12 cellular contexts compared by ENCODE assay signal in genomic region chr11:45091563-45092392, GRCh38. TPM values are rescaled to one million over a fixed set of nuclear protein-coding genes. Genes with fewer than 3 reads are reported as not detected.
A peak's percentile ranks its signal among the peaks of the same experiment; 100 is the strongest.
DNase-seq lines count a peak whose midpoint lies in the region; ATAC-seq and TF ChIP-seq lines count a peak whose summit lies in the region.
"Had no signal": no experiment of that assay in that cellular context is flagged by ENCODE, and none has a peak within 500 bp of the region (broad histone marks: within the 10 kb centered on the region; RNA-seq: fewer than 3 reads in every experiment).

No MANE protein-coding gene starts in this region.

- H3K36me3 ChIP-seq in BLaER1 (no peaks in the 10 kb centered on the region), H7 (replicated peaks; ENCODE audit: control insufficient read depth, insufficient read depth, low read length) (no peaks in the 10 kb centered on the region), mesenchymal stem cell (ENCODE audit: control insufficient read depth in 1 of 2, insufficient read depth in 2 of 2, low read depth in 1 of 2, low read length in 2 of 2) (no peaks in the 10 kb centered on the region)

- 0 out of 2 replicates have a peak overlapping the region, but pooled peaks have one; percentile 20 for H3K9ac ChIP-seq in BLaER1
- no peak overlapping the region for H3K9ac ChIP-seq in mesenchymal stem cell (ENCODE audit: low read length)

- H3K27me3 Mint-ChIP-seq in T-helper 2 cell treated with Interferon-gamma antibody and Interleukin-4, amounts not matched to agents 5 μg/mL and 100 μg/mL, for 36 hours (ENCODE audit: low read depth) = peaks cover 13% of the 10 kb centered on the region

- no peak overlapping the region for H3K27ac Mint-ChIP-seq in T-helper 2 cell treated with Interferon-gamma antibody and Interleukin-4, amounts not matched to agents 5 μg/mL and 100 μg/mL, for 36 hours
- H3K27ac Mint-ChIP-seq: activated CD4-positive, alpha-beta T cell treated with anti-CD3 and anti-CD28 coated beads, Interleukin-2, amount 10 ng/mL, durations not matched to agents 7 days and 5 days had no signal

- peak overlapping the region in 1 of 2 experiments; percentile 60 for H3K4ac ChIP-seq in mesenchymal stem cell (ENCODE audit: low read depth in 1 of 2, low read length in 2 of 2)

- H4K91ac ChIP-seq in mesenchymal stem cell (ENCODE audit: low read length) = peak overlapping the region; percentile 85

- peak overlapping the region; percentile 33 for H4K8ac ChIP-seq in mesenchymal stem cell (ENCODE audit: low read length)

- H2BK15ac ChIP-seq in mesenchymal stem cell (ENCODE audit: low read depth, poor library complexity, severe bottlenecking) = peak overlapping the region; percentile 63

- H3K18ac ChIP-seq in mesenchymal stem cell (ENCODE audit: low read depth in 1 of 2, low read length in 2 of 2) = peak overlapping the region; percentile 34 to 71

- H3K27me3 ChIP-seq in BLaER1 (no peaks in the 10 kb centered on the region), H7 (ENCODE audit: control insufficient read depth, insufficient read depth, low read length) (peaks cover 2% of the 10 kb centered on the region; the same call in 1 of the 2 replicates), mesenchymal stem cell (ENCODE audit: control insufficient read depth in 1 of 2, insufficient read depth in 1 of 2, low read length in 2 of 2) (peaks cover 22 to 24% of the 10 kb centered on the region in 2 experiments)

- H2BK12ac ChIP-seq in mesenchymal stem cell (ENCODE audit: low read length in 2 of 2) = peak overlapping the region; percentile 56 to 82

- DNase-seq in H7 (peak; percentile 80), cardiac fibroblast (ENCODE audit: low read depth in 2 of 2) (peak; percentile 76 to 90), mesenchymal stem cell (peak; percentile 57), caudate nucleus (lab: John Stamatoyannopoulos, UW) (no peak), activated gamma-delta T cell treated with Interleukin-2 at 50 U/mL for 16 hours (no peak)
- no peak for DNase-seq in T-helper 2 cell treated with Interferon-gamma antibody and Interleukin-4, amounts not matched to agents 5 μg/mL and 100 μg/mL, for 36 hours (ENCODE audit: low spot score)
- DNase-seq: activated CD4-positive, alpha-beta T cell treated with anti-CD3 and anti-CD28 coated beads, Interleukin-2, amount 10 ng/mL, durations not matched to agents 7 days and 5 days; mucosa of descending colon; SHP77; stimulated activated naive CD8-positive, alpha-beta T cell treated with anti-CD3 and anti-CD28 coated beads, Interleukin-15, Interleukin-2, amounts not matched to agents 100 U/mL and 50 U/mL, for 24 hours had no signal

- H3K4me3 ChIP-seq in BLaER1 = no peak overlapping the region
- no peak overlapping the region for H3K4me3 ChIP-seq in H7 (ENCODE audit: insufficient read depth, low read depth, low read length)
- no peak overlapping the region for H3K4me3 ChIP-seq in cardiac fibroblast (replicated peaks in 1 of 2; ENCODE audit: low read depth in 2 of 2, low read length in 2 of 2)
- no peak overlapping the region for H3K4me3 ChIP-seq in mesenchymal stem cell (ENCODE audit: insufficient read depth in 1 of 2, low read depth in 1 of 2, low read length in 2 of 2)
- H3K4me3 ChIP-seq: mucosa of descending colon had no signal

- H2BK120ac ChIP-seq in mesenchymal stem cell (ENCODE audit: low read depth, low read length) = peak overlapping the region; percentile 50

- WGBS in mesenchymal stem cell = 12% methylated on average over 11 of the region's 11 CpGs

- no peak overlapping the region for H3K14ac ChIP-seq in mesenchymal stem cell (ENCODE audit: low read length in 2 of 2)

- no peak overlapping the region for H2AK5ac ChIP-seq in mesenchymal stem cell (ENCODE audit: low read length, severe bottlenecking)

- H3K4me2 ChIP-seq in BLaER1 = peak overlapping the region; percentile 87
- H3K4me2 ChIP-seq in mesenchymal stem cell (ENCODE audit: low read length, poor library complexity, severe bottlenecking) = no peak overlapping the region

- H2BK5ac ChIP-seq in mesenchymal stem cell (ENCODE audit: low read depth, low read length, poor library complexity, severe bottlenecking) = no peak overlapping the region

- ATAC-seq in GM18909 (IDR thresholded peaks at IDR 0.05; ENCODE audit: poor library complexity, unreplicated experiment) = no peak
- ATAC-seq: mucosa of descending colon; stimulated activated naive CD8-positive, alpha-beta T cell treated with anti-CD3 and anti-CD28 coated beads, Interleukin-15, Interleukin-2, amounts not matched to agents 100 U/mL and 50 U/mL, for 24 hours had no signal

- H3K4me1 Mint-ChIP-seq in T-helper 2 cell treated with Interferon-gamma antibody and Interleukin-4, amounts not matched to agents 5 μg/mL and 100 μg/mL, for 36 hours (ENCODE audit: low read depth) = peaks cover 6% of the 10 kb centered on the region

- no peaks in the 10 kb centered on the region for H4K20me1 ChIP-seq in BLaER1

- H3K9me3 Mint-ChIP-seq in T-helper 2 cell treated with Interferon-gamma antibody and Interleukin-4, amounts not matched to agents 5 μg/mL and 100 μg/mL, for 36 hours = no peaks in the 10 kb centered on the region
- H3K9me3 Mint-ChIP-seq: activated CD4-positive, alpha-beta T cell treated with anti-CD3 and anti-CD28 coated beads, Interleukin-2, amount 10 ng/mL, durations not matched to agents 7 days and 5 days had no signal

- no peak for TF ChIP-seq CTCF in cardiac fibroblast (IDR thresholded peaks at IDR 0.05; ENCODE audit: low read depth, low read length)

- no peaks in the 10 kb centered on the region for H3K79me1 ChIP-seq in mesenchymal stem cell (replicated peaks; ENCODE audit: low read length, poor library complexity, severe bottlenecking)

- no peak overlapping the region for H3K4me3 Mint-ChIP-seq in T-helper 2 cell treated with Interferon-gamma antibody and Interleukin-4, amounts not matched to agents 5 μg/mL and 100 μg/mL, for 36 hours
- H3K4me3 Mint-ChIP-seq: activated CD4-positive, alpha-beta T cell treated with anti-CD3 and anti-CD28 coated beads, Interleukin-2, amount 10 ng/mL, durations not matched to agents 7 days and 5 days had no signal

- peak overlapping the region; percentile 64 for H3K27ac ChIP-seq in BLaER1
- H3K27ac ChIP-seq in mesenchymal stem cell (ENCODE audit: low read length, poor library complexity, severe bottlenecking) = no peak overlapping the region
- no peak overlapping the region for H3K27ac ChIP-seq in caudate nucleus (ENCODE audit: low read depth, low read length)

- H3K4me1 ChIP-seq in BLaER1 (peaks cover 92% of the 10 kb centered on the region), mesenchymal stem cell (ENCODE audit: control insufficient read depth, insufficient read depth, low read depth, low read length) (peaks cover 37% of the 10 kb centered on the region)

- no peaks in the 10 kb centered on the region for H3K36me3 Mint-ChIP-seq in T-helper 2 cell treated with Interferon-gamma antibody and Interleukin-4, amounts not matched to agents 5 μg/mL and 100 μg/mL, for 36 hours (ENCODE audit: low read depth)

- H3K23ac ChIP-seq in mesenchymal stem cell (ENCODE audit: low read length in 2 of 2) = no peak overlapping the region

- H2AFZ ChIP-seq in mesenchymal stem cell (ENCODE audit: low read depth, low read length) = no peak overlapping the region

- H3K9me3 ChIP-seq in BLaER1 (no peaks in the 10 kb centered on the region), mesenchymal stem cell (ENCODE audit: control insufficient read depth, low read length) (no peaks in the 10 kb centered on the region)
- H3K9me3 ChIP-seq: mucosa of descending colon had no signal

RNA-seq across cellular contexts. Expression of gene PRDM11, which starts 54.7 kb away (rescaled TPM):
- 2.0 and 2.6 TPM in 2 replicates for total RNA-seq in H7 (2014; rRNA removed; shearing (Covaris generic))
- polyA plus RNA-seq in mesenchymal stem cell (2013, experiment 1 of 2) = 4.6 TPM
- polyA plus RNA-seq in mesenchymal stem cell (2013, experiment 2 of 2) = 5.2 TPM

Comparison
In these comparisons a context has a peak if more than half of its experiments do, and no peak if none do; other contexts are left out.
1. DNase-seq: peak in H7 (single experiment), cardiac fibroblast (2 of 2) and mesenchymal stem cell (single experiment); none in caudate nucleus (0 of 61), T-helper 2 cell treated with Interferon-gamma antibody and Interleukin-4, amounts not matched to agents 5 μg/mL and 100 μg/mL, for 36 hours (single experiment) and activated gamma-delta T cell treated with Interleukin-2 at 50 U/mL for 16 hours (single experiment).